Comparison of ENCODE assay signal across 10 cellular contexts in the genomic region with DNA sequence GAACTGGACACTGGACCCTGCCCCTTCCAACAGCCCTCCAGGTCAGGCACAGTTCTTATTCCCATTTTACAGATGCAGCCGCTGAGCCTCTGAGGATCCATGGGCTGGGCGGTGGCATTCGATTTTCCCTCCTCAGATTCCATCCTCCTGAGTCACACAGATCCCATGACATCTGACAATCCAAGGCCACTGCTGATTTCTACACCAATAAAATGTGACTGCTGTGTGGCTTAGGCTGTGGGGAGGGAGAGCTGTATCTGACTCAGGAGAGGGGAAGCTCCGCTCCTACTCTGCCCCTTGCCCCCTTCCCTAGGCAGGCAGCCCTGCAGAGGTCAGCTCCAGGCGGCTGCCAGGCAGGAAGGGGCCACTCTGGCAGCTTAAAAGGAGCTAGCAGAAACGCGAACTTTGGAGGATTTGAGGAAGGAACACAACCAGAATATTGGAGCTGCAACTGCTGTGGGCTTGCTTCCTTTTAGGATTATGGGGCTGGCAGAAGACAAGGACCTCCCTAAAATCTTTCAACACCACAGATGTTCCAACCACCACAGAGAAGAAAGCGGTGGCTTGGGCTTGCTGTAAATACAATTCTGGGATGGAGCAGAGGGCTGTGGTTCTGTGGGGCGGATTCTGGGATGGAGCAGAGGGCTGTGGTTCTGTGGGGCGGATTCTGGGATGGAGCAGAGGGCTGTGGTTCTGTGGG. TPM values are rescaled to one million over a fixed set of nuclear protein-coding genes. Genes with fewer than 3 reads are reported as not detected.
DNase-seq lines count a peak whose midpoint lies in the region; ATAC-seq and TF ChIP-seq lines count a peak whose summit lies in the region.
"Had no signal": no experiment of that assay in that cellular context is flagged by ENCODE, and none has a peak within 500 bp of the region (broad histone marks: within the 10 kb centered on the region; RNA-seq: fewer than 3 reads in every experiment).

No MANE protein-coding gene starts in this region.

- H4K5ac ChIP-seq in IMR-90 (ENCODE audit: low read depth, low read length), result no peak overlapping the region; the same call in 1 of the 2 replicates

- intact Hi-C loops in CD14-positive monocyte (cut with micrococcal nuclease), result no loop called here
- intact Hi-C loops in IMR-90 (cut with micrococcal nuclease), result loop anchor here (5.0 kb wide), 1 partner anchor 237 kb away; no protein-coding TSS in a partner anchor

- no peak for TF ChIP-seq RAD21 in IMR-90 (IDR thresholded peaks at IDR 0.05; ENCODE audit: low read length)

- peak overlapping the region in 1 of 2 experiments; percentile 64; a peak in 1 of 4 replicates for H4K8ac ChIP-seq in IMR-90 (ENCODE audit: low read depth in 2 of 2, low read length in 2 of 2)

- H2BK5ac ChIP-seq in IMR-90 (ENCODE audit: low read depth, low read length, poor library complexity, severe bottlenecking), result no peak overlapping the region

- peaks cover 19% of the 10 kb centered on the region for H3K4me1 ChIP-seq in IMR-90 (ENCODE audit: control insufficient read depth, insufficient read depth, low read length)

- peak overlapping the region in 4 of 7 donors; percentile 28 to 78 (median 46) for H3K27ac Mint-ChIP-seq in CD14-positive monocyte
- H3K27ac Mint-ChIP-seq in endothelial cell (ENCODE audit: unreplicated experiment), result peak overlapping the region; percentile 57
- H3K27ac Mint-ChIP-seq: activated CD4-positive, alpha-beta T cell treated with anti-CD3 and anti-CD28 coated beads for 36 hours had no signal

- no peak overlapping the region for H2BK15ac ChIP-seq in IMR-90 (ENCODE audit: low read depth, low read length)

- H3K56ac ChIP-seq in IMR-90 (ENCODE audit: extremely low read depth, insufficient read depth, low read length), result no peak overlapping the region

- H3K9me3 ChIP-seq in IMR-90 (ENCODE audit: control insufficient read depth, insufficient read depth, low read length), result no peaks in the 10 kb centered on the region

- peak overlapping the region; percentile 57 for H3K23ac ChIP-seq in IMR-90 (ENCODE audit: low read depth, low read length)

- DNase-seq in CD14-positive monocyte (ENCODE audit: low spot score), result no peak
- DNase-seq in IMR-90, result peak; percentile 54
- DNase-seq in endothelial cell (ENCODE audit: low spot score), result no peak
- DNase-seq in mucosa of gallbladder (ENCODE audit: low spot score), result peak; percentile 31
- no peak for DNase-seq in stimulated activated CD4-positive, alpha-beta T cell treated with anti-CD3 and anti-CD28 coated beads, Interleukin-12 subunit alpha, Interleukin-12 subunit beta, amount 100 ng/mL, for 4 hours
- DNase-seq in NCI-H1930 (lab: John Stamatoyannopoulos, UW), result no peak
- DNase-seq: activated CD4-positive, alpha-beta T cell treated with anti-CD3 and anti-CD28 coated beads for 36 hours; NCI-H187 had no signal

- peak overlapping the region; percentile 51; the same call in 1 of the 2 replicates for H3K14ac ChIP-seq in IMR-90 (replicated peaks; ENCODE audit: low read depth, low read length)

- no peak for ATAC-seq in IMR-90 (ENCODE audit: low read depth)
- ATAC-seq in HG02588 (IDR thresholded peaks at IDR 0.05; ENCODE audit: unreplicated experiment), result no peak
- no peak for ATAC-seq in HG03025 (IDR thresholded peaks at IDR 0.05; ENCODE audit: low FRiP score, unreplicated experiment)
- ATAC-seq: activated CD4-positive, alpha-beta T cell treated with anti-CD3 and anti-CD28 coated beads for 36 hours had no signal

- peaks cover 18 to 34% of the 10 kb centered on the region in 2 donors for H3K36me3 Mint-ChIP-seq in CD14-positive monocyte
- peaks cover 10% of the 10 kb centered on the region for H3K36me3 Mint-ChIP-seq in endothelial cell (ENCODE audit: low read depth, unreplicated experiment)

- H3K27me3 Mint-ChIP-seq in CD14-positive monocyte (ENCODE audit: low read depth in 3 of 3) (peaks cover 0 to 5% (median 4%) of the 10 kb centered on the region in 3 donors), endothelial cell (ENCODE audit: unreplicated experiment) (peaks cover 6% of the 10 kb centered on the region)
- H3K27me3 Mint-ChIP-seq: activated CD4-positive, alpha-beta T cell treated with anti-CD3 and anti-CD28 coated beads for 36 hours had no signal

- H3K18ac ChIP-seq in IMR-90 (ENCODE audit: low read depth, low read length), result no peak overlapping the region

- peak overlapping the region; percentile 38 for H3K4ac ChIP-seq in IMR-90 (ENCODE audit: low read depth, low read length)

- H3K9me1 ChIP-seq in IMR-90 (ENCODE audit: insufficient read depth, low read length), result peaks cover 17% of the 10 kb centered on the region

- H3K4me3 ChIP-seq in IMR-90 (ENCODE audit: insufficient read depth, low read depth, low read length), result no peak overlapping the region

- no peaks in the 10 kb centered on the region for H3K27me3 ChIP-seq in IMR-90 (ENCODE audit: control insufficient read depth, insufficient read depth, low read length)

- H2AFZ ChIP-seq in IMR-90 (replicated peaks; ENCODE audit: low read length, poor library complexity), result peak overlapping the region; percentile 59

- peak overlapping the region; percentile 24; the same call in 1 of the 2 replicates for H2AK5ac ChIP-seq in IMR-90 (ENCODE audit: low read depth, low read length)

- H3K4me3 Mint-ChIP-seq in CD14-positive monocyte (peak overlapping the region in 1 of 2 donors; percentile 6), endothelial cell (ENCODE audit: unreplicated experiment) (no peak overlapping the region)
- H3K4me3 Mint-ChIP-seq: activated CD4-positive, alpha-beta T cell treated with anti-CD3 and anti-CD28 coated beads for 36 hours had no signal

- no peak for TF ChIP-seq CTCF in CD14-positive monocyte (IDR thresholded peaks at IDR 0.05)
- TF ChIP-seq CTCF in IMR-90 (conservative IDR thresholded peaks at IDR 0.05; ENCODE audit: low read depth, low read length), result no peak
- TF ChIP-seq CTCF in endothelial cell (IDR thresholded peaks at IDR 0.05; ENCODE audit: unreplicated experiment), result no peak

- no peak overlapping the region for H2BK20ac ChIP-seq in IMR-90 (ENCODE audit: low read depth, low read length)

- H4K20me1 ChIP-seq in IMR-90 (ENCODE audit: insufficient read depth, low read length), result peaks cover 14% of the 10 kb centered on the region; the same call in 1 of the 2 replicates

- H3K4me2 ChIP-seq in IMR-90 (ENCODE audit: low read depth, low read length), result no peak overlapping the region

- peak overlapping the region; percentile 74 for H2AK9ac ChIP-seq in IMR-90 (replicated peaks; ENCODE audit: low read depth, low read length, poor library complexity)

- H3K9ac ChIP-seq in IMR-90 (ENCODE audit: low read depth, low read length), result no peak overlapping the region

- H3K9me3 Mint-ChIP-seq in CD14-positive monocyte (no peaks in the 10 kb centered on the region), endothelial cell (ENCODE audit: unreplicated experiment) (no peaks in the 10 kb centered on the region)

- TF ChIP-seq POLR2A in IMR-90 (IDR thresholded peaks at IDR 0.05; ENCODE audit: low read depth, low read length), result no peak

- no TSS peak for BruUV-seq in IMR-90 (replicated peaks; lab: Mats Ljungman, UMichigan)

- no peak overlapping the region for H2BK120ac ChIP-seq in IMR-90 (ENCODE audit: low read depth, low read length)

- POLR2A ChIA-PET in IMR-90 (lab: Charles Lee; ENCODE audit: unreplicated experiment), result no interaction called here

- H4K91ac ChIP-seq in IMR-90 (ENCODE audit: insufficient read depth, low read depth, low read length), result no peak overlapping the region

- peaks cover 15 to 33% of the 10 kb centered on the region in 2 experiments; a peak in 3 of 4 replicates for H3K79me1 ChIP-seq in IMR-90 (ENCODE audit: low read depth in 1 of 2, low read length in 2 of 2)

- WGBS in IMR-90 (ENCODE audit: extremely low coverage in 2 of 2, insufficient read length in 1 of 2), 2 experiments, result no CpG with 5 or more reads among the region's 10 CpGs

- peaks cover 16% of the 10 kb centered on the region for H3K4me1 Mint-ChIP-seq in CD14-positive monocyte
- peaks cover 16% of the 10 kb centered on the region for H3K4me1 Mint-ChIP-seq in endothelial cell (ENCODE audit: unreplicated experiment)
- H3K4me1 Mint-ChIP-seq: activated CD4-positive, alpha-beta T cell treated with anti-CD3 and anti-CD28 coated beads for 36 hours had no signal

- dilution Hi-C loops in IMR-90 (cut with HindIII; ENCODE audit: low sequenced_read_pairs, unreplicated experiment), result no loop called here

- no peak overlapping the region for H3K27ac ChIP-seq in IMR-90 (ENCODE audit: insufficient read depth, low read length)

- CTCF ChIA-PET in IMR-90 (lab: Yijun Ruan, JAX), result no interaction called here

- in situ Hi-C loops in IMR-90 (cut with MboI; ENCODE audit: low sequenced_read_pairs), result no loop called here

- H3K36me3 ChIP-seq in IMR-90 (ENCODE audit: control insufficient read depth, insufficient read depth, low read length), result peaks cover 47% of the 10 kb centered on the region

TF ChIP-seq in IMR-90, 13 proteins besides CTCF, POLR2A, EP300 and RAD21 (continues in another document):
- TF ChIP-seq CHD1 (IDR thresholded peaks at IDR 0.05; ENCODE audit: low read depth, low read length) (no peak), MAFK (IDR thresholded peaks at IDR 0.05; ENCODE audit: low read depth, low read length) (no peak), FOS (IDR thresholded peaks at IDR 0.05; ENCODE audit: low read depth, low read length) (no peak), MAZ (IDR thresholded peaks at IDR 0.05; ENCODE audit: borderline replicate concordance, low read depth, low read length) (no peak), SMC3 (IDR thresholded peaks at IDR 0.05; ENCODE audit: low read depth, low read length) (no peak), RCOR1 (IDR thresholded peaks at IDR 0.05; ENCODE audit: insufficient replicate concordance, low read length) (no peak), NFE2L2 (IDR thresholded peaks at IDR 0.05; ENCODE audit: low read depth, low read length) (no peak)

RNA-seq across cellular contexts. Expression of a gene that starts 50.0 kb away (rescaled TPM):
- 10 to 100 TPM; 42.5 to 47.8 TPM for polyA plus RNA-seq in CD14-positive monocyte
- total RNA-seq in IMR-90 (2012; rRNA removed), result 111 and 132 TPM in 2 replicates
- 36.5 and 42.8 TPM in 2 replicates for polyA plus RNA-seq in IMR-90 (2012; rRNA removed)
- 26.3 and 29.0 TPM in 2 replicates for polyA plus RNA-seq in IMR-90 (2012; cell fraction: cytosol; rRNA removed)
- 9.5 and 10.4 TPM in 2 replicates for polyA plus RNA-seq in IMR-90 (2012; cell fraction: nucleus; rRNA removed; ENCODE audit: low replicate concordance)
- 63.1 TPM for total RNA-seq in endothelial cell (ENCODE audit: unreplicated experiment)
- total RNA-seq in mucosa of gallbladder, result 55.4 TPM

RNA-seq across cellular contexts. Expression of a gene that starts 50.1 kb away (rescaled TPM):
- polyA plus RNA-seq in CD14-positive monocyte, result 1 to 10 TPM in 1 of 2 donors, under 1 TPM in 1; 0.76 to 1.5 TPM
- total RNA-seq in IMR-90 (2012; rRNA removed), result 3.3 and 3.8 TPM in 2 replicates
- polyA plus RNA-seq in IMR-90 (2012; rRNA removed), result 4.1 and 4.3 TPM in 2 replicates
- 2.4 and 3.3 TPM in 2 replicates for polyA plus RNA-seq in IMR-90 (2012; cell fraction: cytosol; rRNA removed)
- 4.6 and 5.1 TPM in 2 replicates for polyA plus RNA-seq in IMR-90 (2012; cell fraction: nucleus; rRNA removed; ENCODE audit: low replicate concordance)
- 6.7 TPM for total RNA-seq in endothelial cell (ENCODE audit: unreplicated experiment)
- total RNA-seq in mucosa of gallbladder, result 7.8 TPM

Comparison
In these comparisons a context has a peak if more than half of its experiments do, and no peak if none do; other contexts are left out.
1. DNase-seq: peak in IMR-90 (single experiment) and mucosa of gallbladder (single experiment); none in CD14-positive monocyte (single experiment), endothelial cell (single experiment), stimulated activated CD4-positive, alpha-beta T cell treated with anti-CD3 and anti-CD28 coated beads, Interleukin-12 subunit alpha, Interleukin-12 subunit beta, amount 100 ng/mL, for 4 hours (single experiment) and NCI-H1930 (0 of 2).